ENCODE assay signal across 8 cellular contexts in the genomic region with DNA sequence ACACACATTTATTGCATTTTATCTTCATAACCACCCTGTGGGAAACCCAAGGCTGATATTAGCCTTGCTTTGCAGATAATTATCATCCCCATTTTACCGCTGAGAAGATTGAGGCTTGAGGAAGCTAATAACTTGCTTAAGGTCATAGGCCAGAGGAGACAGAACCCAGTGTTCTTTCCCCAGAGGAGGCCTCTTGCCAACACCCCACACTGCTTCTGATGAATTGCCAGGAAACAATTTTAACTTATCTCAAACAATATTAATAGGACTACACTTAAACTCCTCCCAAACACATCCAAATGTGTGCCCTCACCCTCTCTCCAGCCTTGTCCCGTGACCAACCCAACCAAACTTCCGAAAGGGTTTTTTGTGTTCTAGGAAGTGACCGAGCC. TPM values are rescaled to one million over a fixed set of nuclear protein-coding genes. Genes with fewer than 3 reads are reported as not detected.
DNase-seq lines count a peak whose midpoint lies in the region; ATAC-seq and TF ChIP-seq lines count a peak whose summit lies in the region.

No MANE protein-coding gene starts in this region.

- no peaks in the 10 kb centered on the region for H3K36me3 Mint-ChIP-seq in activated naive CD8-positive, alpha-beta T cell treated with anti-CD3 and anti-CD28 coated beads for 36 hours
- no peaks in the 10 kb centered on the region for H3K36me3 Mint-ChIP-seq in stimulated activated memory B cell treated with anti-CD40 and anti-IgM and Interleukin-4, amounts not matched to agents 10 μg/mL and 1 μg/mL and 100 μg/mL, for 72 hours

- no peak for DNase-seq in activated naive CD8-positive, alpha-beta T cell treated with anti-CD3 and anti-CD28 coated beads for 36 hours
- peak; percentile 17 for DNase-seq in left ventricle myocardium inferior
- no peak for DNase-seq in OCI-M1 (lab: John Stamatoyannopoulos, UW)
- DNase-seq in GM10248 (ENCODE audit: extremely low spot score), result no peak
- DNase-seq in stimulated activated CD4-positive, alpha-beta T cell treated with anti-CD3 and anti-CD28 coated beads, Interleukin-4, amount 100 ng/mL, for 1 hour, result no peak
- no peak for DNase-seq in midbrain (lab: John Stamatoyannopoulos, UW)

- POLR2A ChIA-PET in GM10248 (lab: Yijun Ruan, JAX), result no interaction called here

- peak overlapping the region; percentile 84 for H3K27ac Mint-ChIP-seq in activated naive CD8-positive, alpha-beta T cell treated with anti-CD3 and anti-CD28 coated beads for 36 hours
- peak overlapping the region; percentile 69 for H3K27ac Mint-ChIP-seq in stimulated activated memory B cell treated with anti-CD40 and anti-IgM and Interleukin-4, amounts not matched to agents 10 μg/mL and 1 μg/mL and 100 μg/mL, for 72 hours

- peaks cover 67% of the 10 kb centered on the region for H3K4me1 ChIP-seq in left ventricle myocardium inferior

- no peaks in the 10 kb centered on the region for H3K27me3 ChIP-seq in left ventricle myocardium inferior (ENCODE audit: low read depth)

- intact Hi-C loops in left ventricle myocardium inferior (cut with micrococcal nuclease), result no loop called here

- peak overlapping the region; percentile 65 for H3K4me3 Mint-ChIP-seq in activated naive CD8-positive, alpha-beta T cell treated with anti-CD3 and anti-CD28 coated beads for 36 hours
- H3K4me3 Mint-ChIP-seq in stimulated activated memory B cell treated with anti-CD40 and anti-IgM and Interleukin-4, amounts not matched to agents 10 μg/mL and 1 μg/mL and 100 μg/mL, for 72 hours, result peak overlapping the region; percentile 41

- peak overlapping the region; percentile 98 for H3K4me3 ChIP-seq in left ventricle myocardium inferior

- no peaks in the 10 kb centered on the region for H3K27me3 Mint-ChIP-seq in activated naive CD8-positive, alpha-beta T cell treated with anti-CD3 and anti-CD28 coated beads for 36 hours
- H3K27me3 Mint-ChIP-seq in stimulated activated memory B cell treated with anti-CD40 and anti-IgM and Interleukin-4, amounts not matched to agents 10 μg/mL and 1 μg/mL and 100 μg/mL, for 72 hours, result no peaks in the 10 kb centered on the region

- TF ChIP-seq CTCF in left ventricle myocardium inferior (IDR thresholded peaks at IDR 0.05; ENCODE audit: borderline replicate concordance), result no peak
- TF ChIP-seq CTCF in GM10248 (IDR thresholded peaks at IDR 0.05; ENCODE audit: control extremely low read depth, extremely low read depth, low read depth, missing control alignments), result no peak

- CTCF ChIA-PET in GM10248 (lab: Yijun Ruan, JAX), result no interaction called here

- H3K9me3 Mint-ChIP-seq in activated naive CD8-positive, alpha-beta T cell treated with anti-CD3 and anti-CD28 coated beads for 36 hours, result no peaks in the 10 kb centered on the region
- no peaks in the 10 kb centered on the region for H3K9me3 Mint-ChIP-seq in stimulated activated memory B cell treated with anti-CD40 and anti-IgM and Interleukin-4, amounts not matched to agents 10 μg/mL and 1 μg/mL and 100 μg/mL, for 72 hours

- peaks cover 20% of the 10 kb centered on the region for H3K4me1 Mint-ChIP-seq in activated naive CD8-positive, alpha-beta T cell treated with anti-CD3 and anti-CD28 coated beads for 36 hours
- H3K4me1 Mint-ChIP-seq in stimulated activated memory B cell treated with anti-CD40 and anti-IgM and Interleukin-4, amounts not matched to agents 10 μg/mL and 1 μg/mL and 100 μg/mL, for 72 hours, result peaks cover 31% of the 10 kb centered on the region

- H3K9me3 ChIP-seq in KOPT-K1 (ENCODE audit: insufficient read depth, low read length, poor library complexity, severe bottlenecking) (no peaks in the 10 kb centered on the region), left ventricle myocardium inferior (replicated peaks) (no peaks in the 10 kb centered on the region)

- no peak for ATAC-seq in stimulated activated memory B cell treated with anti-CD40 and anti-IgM and Interleukin-4, amounts not matched to agents 10 μg/mL and 1 μg/mL and 100 μg/mL, for 72 hours

- H3K27ac ChIP-seq in KOPT-K1 (ENCODE audit: low read depth, low read length, poor library complexity, severe bottlenecking), result peak overlapping the region; percentile 82
- peak overlapping the region; percentile 94 for H3K27ac ChIP-seq in left ventricle myocardium inferior (replicated peaks)

- peaks cover 9% of the 10 kb centered on the region for H3K36me3 ChIP-seq in KOPT-K1 (ENCODE audit: insufficient read depth, low read length)
- H3K36me3 ChIP-seq in left ventricle myocardium inferior, result peaks cover 7% of the 10 kb centered on the region

RNA-seq across cellular contexts. Expression of a gene that starts 2.1 kb away (rescaled TPM):
- 10 to 100 TPM; 63.1 to 76.7 TPM for total RNA-seq in activated naive CD8-positive, alpha-beta T cell treated with anti-CD3 and anti-CD28 coated beads for 36 hours
- 104 TPM for total RNA-seq in left ventricle myocardium inferior

RNA-seq across cellular contexts. Expression of a gene that starts 15.7 kb away (rescaled TPM):
- total RNA-seq in activated naive CD8-positive, alpha-beta T cell treated with anti-CD3 and anti-CD28 coated beads for 36 hours, result 100 to 1,000 TPM; 129 to 142 TPM
- 63.8 TPM for total RNA-seq in left ventricle myocardium inferior

RNA-seq across cellular contexts. Expression of a gene that starts 54.4 kb away (rescaled TPM):
- 1,000 to 10,000 TPM; 2,814 to 2,845 TPM for total RNA-seq in activated naive CD8-positive, alpha-beta T cell treated with anti-CD3 and anti-CD28 coated beads for 36 hours
- 1,030 TPM for total RNA-seq in left ventricle myocardium inferior
